Comparison of ENCODE assay signal across 1 cellular context in genomic region chr2:10447300-10448207, GRCh38.
A peak's percentile ranks its signal among the peaks of the same experiment; 100 is the strongest.
TF ChIP-seq lines count a peak whose summit lies in the region.

No MANE protein-coding gene starts in this region.

TF ChIP-seq in HepG2, 621 proteins besides CTCF, POLR2A, EP300 and RAD21 (continued from another document and continues in another):
- TF ChIP-seq PBX3 (CRISPR knock-in tag; IDR thresholded peaks at IDR 0.05; ENCODE audit: borderline replicate concordance), result peak; percentile 76; the same call in 1 of the 2 replicates
- TF ChIP-seq DRAP1 (CRISPR knock-in tag; IDR thresholded peaks at IDR 0.05), result peak; percentile 11; the same call in 1 of the 2 replicates
- TF ChIP-seq, protein P1, sequence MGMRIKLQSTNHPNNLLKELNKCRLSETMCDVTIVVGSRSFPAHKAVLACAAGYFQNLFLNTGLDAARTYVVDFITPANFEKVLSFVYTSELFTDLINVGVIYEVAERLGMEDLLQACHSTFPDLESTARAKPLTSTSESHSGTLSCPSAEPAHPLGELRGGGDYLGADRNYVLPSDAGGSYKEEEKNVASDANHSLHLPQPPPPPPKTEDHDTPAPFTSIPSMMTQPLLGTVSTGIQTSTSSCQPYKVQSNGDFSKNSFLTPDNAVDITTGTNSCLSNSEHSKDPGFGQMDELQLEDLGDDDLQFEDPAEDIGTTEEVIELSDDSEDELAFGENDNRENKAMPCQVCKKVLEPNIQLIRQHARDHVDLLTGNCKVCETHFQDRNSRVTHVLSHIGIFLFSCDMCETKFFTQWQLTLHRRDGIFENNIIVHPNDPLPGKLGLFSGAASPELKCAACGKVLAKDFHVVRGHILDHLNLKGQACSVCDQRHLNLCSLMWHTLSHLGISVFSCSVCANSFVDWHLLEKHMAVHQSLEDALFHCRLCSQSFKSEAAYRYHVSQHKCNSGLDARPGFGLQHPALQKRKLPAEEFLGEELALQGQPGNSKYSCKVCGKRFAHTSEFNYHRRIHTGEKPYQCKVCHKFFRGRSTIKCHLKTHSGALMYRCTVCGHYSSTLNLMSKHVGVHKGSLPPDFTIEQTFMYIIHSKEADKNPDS (CRISPR knock-in tag; IDR thresholded peaks at IDR 0.05), result 0 out of 2 replicates have a peak, but pooled peaks have one; percentile 67
- TF ChIP-seq ONECUT2 (CRISPR knock-in tag; IDR thresholded peaks at IDR 0.05), result no peak
- peak; percentile 94; the same call in 1 of the 2 replicates for TF ChIP-seq EEA1 (CRISPR knock-in tag; IDR thresholded peaks at IDR 0.05; ENCODE audit: borderline replicate concordance)
- TF ChIP-seq GPBP1L1 (CRISPR knock-in tag; IDR thresholded peaks at IDR 0.05), result no peak
- TF ChIP-seq ZNF672 (CRISPR knock-in tag; IDR thresholded peaks at IDR 0.05), result peak; percentile 70; the same call in 1 of the 2 replicates
- 0 out of 2 replicates have a peak, but pooled peaks have one; percentile 23 for TF ChIP-seq TRIM24 (CRISPR knock-in tag; IDR thresholded peaks at IDR 0.05)
- no peak for TF ChIP-seq ZNF260 (CRISPR knock-in tag; IDR thresholded peaks at IDR 0.05; ENCODE audit: borderline replicate concordance, low read depth)
- TF ChIP-seq, protein P2, sequence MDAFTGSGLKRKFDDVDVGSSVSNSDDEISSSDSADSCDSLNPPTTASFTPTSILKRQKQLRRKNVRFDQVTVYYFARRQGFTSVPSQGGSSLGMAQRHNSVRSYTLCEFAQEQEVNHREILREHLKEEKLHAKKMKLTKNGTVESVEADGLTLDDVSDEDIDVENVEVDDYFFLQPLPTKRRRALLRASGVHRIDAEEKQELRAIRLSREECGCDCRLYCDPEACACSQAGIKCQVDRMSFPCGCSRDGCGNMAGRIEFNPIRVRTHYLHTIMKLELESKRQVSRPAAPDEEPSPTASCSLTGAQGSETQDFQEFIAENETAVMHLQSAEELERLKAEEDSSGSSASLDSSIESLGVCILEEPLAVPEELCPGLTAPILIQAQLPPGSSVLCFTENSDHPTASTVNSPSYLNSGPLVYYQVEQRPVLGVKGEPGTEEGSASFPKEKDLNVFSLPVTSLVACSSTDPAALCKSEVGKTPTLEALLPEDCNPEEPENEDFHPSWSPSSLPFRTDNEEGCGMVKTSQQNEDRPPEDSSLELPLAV (CRISPR knock-in tag; conservative IDR thresholded peaks at IDR 0.05; ENCODE audit: low read depth), result peak; percentile 79; the same call in 1 of the 2 replicates
- TF ChIP-seq, protein P3, sequence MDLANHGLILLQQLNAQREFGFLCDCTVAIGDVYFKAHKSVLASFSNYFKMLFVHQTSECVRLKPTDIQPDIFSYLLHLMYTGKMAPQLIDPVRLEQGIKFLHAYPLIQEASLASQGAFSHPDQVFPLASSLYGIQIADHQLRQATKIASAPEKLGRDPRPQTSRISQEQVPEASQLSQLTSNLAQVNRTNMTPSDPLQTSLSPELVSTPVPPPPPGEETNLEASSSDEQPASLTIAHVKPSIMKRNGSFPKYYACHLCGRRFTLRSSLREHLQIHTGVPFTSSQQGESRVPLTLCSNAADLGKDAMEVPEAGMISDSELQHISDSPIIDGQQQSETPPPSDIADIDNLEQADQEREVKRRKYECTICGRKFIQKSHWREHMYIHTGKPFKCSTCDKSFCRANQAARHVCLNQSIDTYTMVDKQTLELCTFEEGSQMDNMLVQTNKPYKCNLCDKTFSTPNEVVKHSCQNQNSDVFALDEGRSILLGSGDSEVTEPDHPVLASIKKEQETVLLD (CRISPR knock-in tag; IDR thresholded peaks at IDR 0.05; ENCODE audit: low read depth), result peak; percentile 85; the same call in 1 of the 2 replicates
- TF ChIP-seq MTA3 (CRISPR knock-in tag; IDR thresholded peaks at IDR 0.05), result no peak
- TF ChIP-seq, protein P4, sequence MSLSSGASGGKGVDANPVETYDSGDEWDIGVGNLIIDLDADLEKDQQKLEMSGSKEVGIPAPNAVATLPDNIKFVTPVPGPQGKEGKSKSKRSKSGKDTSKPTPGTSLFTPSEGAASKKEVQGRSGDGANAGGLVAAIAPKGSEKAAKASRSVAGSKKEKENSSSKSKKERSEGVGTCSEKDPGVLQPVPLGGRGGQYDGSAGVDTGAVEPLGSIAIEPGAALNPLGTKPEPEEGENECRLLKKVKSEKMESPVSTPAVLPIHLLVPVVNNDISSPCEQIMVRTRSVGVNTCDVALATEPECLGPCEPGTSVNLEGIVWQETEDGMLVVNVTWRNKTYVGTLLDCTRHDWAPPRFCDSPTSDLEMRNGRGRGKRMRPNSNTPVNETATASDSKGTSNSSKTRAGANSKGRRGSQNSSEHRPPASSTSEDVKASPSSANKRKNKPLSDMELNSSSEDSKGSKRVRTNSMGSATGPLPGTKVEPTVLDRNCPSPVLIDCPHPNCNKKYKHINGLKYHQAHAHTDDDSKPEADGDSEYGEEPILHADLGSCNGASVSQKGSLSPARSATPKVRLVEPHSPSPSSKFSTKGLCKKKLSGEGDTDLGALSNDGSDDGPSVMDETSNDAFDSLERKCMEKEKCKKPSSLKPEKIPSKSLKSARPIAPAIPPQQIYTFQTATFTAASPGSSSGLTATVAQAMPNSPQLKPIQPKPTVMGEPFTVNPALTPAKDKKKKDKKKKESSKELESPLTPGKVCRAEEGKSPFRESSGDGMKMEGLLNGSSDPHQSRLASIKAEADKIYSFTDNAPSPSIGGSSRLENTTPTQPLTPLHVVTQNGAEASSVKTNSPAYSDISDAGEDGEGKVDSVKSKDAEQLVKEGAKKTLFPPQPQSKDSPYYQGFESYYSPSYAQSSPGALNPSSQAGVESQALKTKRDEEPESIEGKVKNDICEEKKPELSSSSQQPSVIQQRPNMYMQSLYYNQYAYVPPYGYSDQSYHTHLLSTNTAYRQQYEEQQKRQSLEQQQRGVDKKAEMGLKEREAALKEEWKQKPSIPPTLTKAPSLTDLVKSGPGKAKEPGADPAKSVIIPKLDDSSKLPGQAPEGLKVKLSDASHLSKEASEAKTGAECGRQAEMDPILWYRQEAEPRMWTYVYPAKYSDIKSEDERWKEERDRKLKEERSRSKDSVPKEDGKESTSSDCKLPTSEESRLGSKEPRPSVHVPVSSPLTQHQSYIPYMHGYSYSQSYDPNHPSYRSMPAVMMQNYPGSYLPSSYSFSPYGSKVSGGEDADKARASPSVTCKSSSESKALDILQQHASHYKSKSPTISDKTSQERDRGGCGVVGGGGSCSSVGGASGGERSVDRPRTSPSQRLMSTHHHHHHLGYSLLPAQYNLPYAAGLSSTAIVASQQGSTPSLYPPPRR (CRISPR knock-in tag; IDR thresholded peaks at IDR 0.05; ENCODE audit: borderline replicate concordance), result peak; percentile 17; the same call in 1 of the 2 replicates
- no peak for TF ChIP-seq SRF (IDR thresholded peaks at IDR 0.05; ENCODE audit: low read depth, low read length)
- TF ChIP-seq, protein P5, sequence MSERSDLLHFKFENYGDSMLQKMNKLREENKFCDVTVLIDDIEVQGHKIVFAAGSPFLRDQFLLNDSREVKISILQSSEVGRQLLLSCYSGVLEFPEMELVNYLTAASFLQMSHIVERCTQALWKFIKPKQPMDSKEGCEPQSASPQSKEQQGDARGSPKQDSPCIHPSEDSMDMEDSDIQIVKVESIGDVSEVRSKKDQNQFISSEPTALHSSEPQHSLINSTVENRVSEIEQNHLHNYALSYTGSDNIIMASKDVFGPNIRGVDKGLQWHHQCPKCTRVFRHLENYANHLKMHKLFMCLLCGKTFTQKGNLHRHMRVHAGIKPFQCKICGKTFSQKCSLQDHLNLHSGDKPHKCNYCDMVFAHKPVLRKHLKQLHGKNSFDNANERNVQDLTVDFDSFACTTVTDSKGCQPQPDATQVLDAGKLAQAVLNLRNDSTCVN (CRISPR knock-in tag; IDR thresholded peaks at IDR 0.05; ENCODE audit: borderline replicate concordance), result no peak
- TF ChIP-seq ZNF383 (CRISPR knock-in tag; IDR thresholded peaks at IDR 0.05; ENCODE audit: borderline replicate concordance), result no peak
- TF ChIP-seq ZNF142 (CRISPR knock-in tag; IDR thresholded peaks at IDR 0.05), result peak; percentile 98
- 0 out of 2 replicates have a peak, but pooled peaks have one; percentile 59 for TF ChIP-seq DNMT3B (CRISPR knock-in tag; conservative IDR thresholded peaks at IDR 0.05)
- TF ChIP-seq ZNF782 (CRISPR knock-in tag; IDR thresholded peaks at IDR 0.05; ENCODE audit: borderline replicate concordance), result peak; percentile 91; the same call in 1 of the 2 replicates
- TF ChIP-seq, protein P6, sequence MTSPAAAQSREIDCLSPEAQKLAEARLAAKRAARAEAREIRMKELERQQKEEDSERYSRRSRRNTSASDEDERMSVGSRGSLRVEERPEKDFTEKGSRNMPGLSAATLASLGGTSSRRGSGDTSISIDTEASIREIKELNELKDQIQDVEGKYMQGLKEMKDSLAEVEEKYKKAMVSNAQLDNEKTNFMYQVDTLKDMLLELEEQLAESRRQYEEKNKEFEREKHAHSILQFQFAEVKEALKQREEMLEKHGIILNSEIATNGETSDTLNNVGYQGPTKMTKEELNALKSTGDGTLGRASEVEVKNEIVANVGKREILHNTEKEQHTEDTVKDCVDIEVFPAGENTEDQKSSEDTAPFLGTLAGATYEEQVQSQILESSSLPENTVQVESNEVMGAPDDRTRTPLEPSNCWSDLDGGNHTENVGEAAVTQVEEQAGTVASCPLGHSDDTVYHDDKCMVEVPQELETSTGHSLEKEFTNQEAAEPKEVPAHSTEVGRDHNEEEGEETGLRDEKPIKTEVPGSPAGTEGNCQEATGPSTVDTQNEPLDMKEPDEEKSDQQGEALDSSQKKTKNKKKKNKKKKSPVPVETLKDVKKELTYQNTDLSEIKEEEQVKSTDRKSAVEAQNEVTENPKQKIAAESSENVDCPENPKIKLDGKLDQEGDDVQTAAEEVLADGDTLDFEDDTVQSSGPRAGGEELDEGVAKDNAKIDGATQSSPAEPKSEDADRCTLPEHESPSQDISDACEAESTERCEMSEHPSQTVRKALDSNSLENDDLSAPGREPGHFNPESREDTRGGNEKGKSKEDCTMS (CRISPR knock-in tag; conservative IDR thresholded peaks at IDR 0.05), result no peak
- TF ChIP-seq ZNF263 (CRISPR knock-in tag; IDR thresholded peaks at IDR 0.05), result peak; percentile 82
- TF ChIP-seq ZFP36 (IDR thresholded peaks at IDR 0.05; ENCODE audit: borderline replicate concordance, low read depth, low read length, partially characterized antibody), result no peak
- peak; percentile 45; the same call in 1 of the 2 replicates for TF ChIP-seq SP4 (CRISPR knock-in tag; IDR thresholded peaks at IDR 0.05)
- TF ChIP-seq FOXO1 (CRISPR knock-in tag; IDR thresholded peaks at IDR 0.05), result no peak
- no peak for TF ChIP-seq ZNF251 (CRISPR knock-in tag; IDR thresholded peaks at IDR 0.05)
- TF ChIP-seq TOPORS (CRISPR knock-in tag; IDR thresholded peaks at IDR 0.05), result peak; percentile 24; the same call in 1 of the 2 replicates
